Comparison of ENCODE assay signal across 24 cellular contexts in the genomic region with DNA sequence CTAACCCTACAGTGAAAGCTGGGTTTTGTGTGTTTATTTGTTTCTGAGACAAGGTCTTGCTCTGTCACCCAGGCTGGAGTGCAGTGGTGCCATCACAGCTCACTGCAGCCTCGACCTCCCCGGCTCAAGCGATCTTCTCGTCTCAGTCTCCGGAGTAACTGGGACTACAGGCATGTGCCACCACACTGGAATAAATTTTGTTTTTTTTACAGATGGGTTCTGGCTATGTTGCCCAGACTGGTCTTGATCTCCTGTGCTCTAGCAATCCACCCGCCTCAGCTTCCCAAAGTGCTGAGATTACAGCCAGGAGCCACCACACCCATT. TPM values are rescaled to one million over a fixed set of nuclear protein-coding genes. Genes with fewer than 3 reads are reported as not detected.
A peak's percentile ranks its signal among the peaks of the same experiment; 100 is the strongest.
DNase-seq lines count a peak whose midpoint lies in the region; ATAC-seq and TF ChIP-seq lines count a peak whose summit lies in the region.
"Had no signal": no experiment of that assay in that cellular context is flagged by ENCODE, and none has a peak within 500 bp of the region (broad histone marks: within the 10 kb centered on the region; RNA-seq: fewer than 3 reads in every experiment).

No MANE protein-coding gene starts in this region.

- H2BK120ac ChIP-seq in IMR-90 (ENCODE audit: low read depth, low read length) (peak overlapping the region; percentile 50; the same call in 1 of the 2 replicates), mesenchymal stem cell (ENCODE audit: low read depth, low read length) (peak overlapping the region; percentile 57)

- H3K4ac ChIP-seq in IMR-90 (ENCODE audit: low read depth, low read length) = no peak overlapping the region
- no peak overlapping the region for H3K4ac ChIP-seq in mesenchymal stem cell (ENCODE audit: low read depth in 1 of 2, low read length in 2 of 2)

- H4K8ac ChIP-seq in IMR-90 (ENCODE audit: low read depth in 2 of 2, low read length in 2 of 2) = 0 out of 4 replicates have a peak overlapping the region, but pooled peaks of 1 of the 2 experiments have one; percentile 17
- no peak overlapping the region for H4K8ac ChIP-seq in mesenchymal stem cell (ENCODE audit: low read length)

- H3K9ac ChIP-seq in IMR-90 (ENCODE audit: low read depth, low read length) (no peak overlapping the region), mesenchymal stem cell (ENCODE audit: low read length) (no peak overlapping the region), skeletal muscle satellite cell (ENCODE audit: low read depth, low read length) (peak overlapping the region; percentile 81)
- H3K9ac ChIP-seq: KMS-11 had no signal

- H3K14ac ChIP-seq in IMR-90 (replicated peaks; ENCODE audit: low read depth, low read length) (0 out of 2 replicates have a peak overlapping the region, but pooled peaks have one; percentile 16), mesenchymal stem cell (ENCODE audit: low read length in 2 of 2) (no peak overlapping the region)

- no peaks in the 10 kb centered on the region for H4K20me1 ChIP-seq in IMR-90 (ENCODE audit: insufficient read depth, low read length)

- intact Hi-C loops in IMR-90 (cut with micrococcal nuclease) (no loop called here), lower leg skin (cut with DNase I; ENCODE audit: low total_unique reads) (no loop called here)

- H3K27me3 ChIP-seq in IMR-90 (ENCODE audit: control insufficient read depth, insufficient read depth, low read length) (no peaks in the 10 kb centered on the region), mesenchymal stem cell (ENCODE audit: control insufficient read depth in 1 of 2, insufficient read depth in 1 of 2, low read length in 2 of 2) (peaks cover 3% of the 10 kb centered on the region in 2 experiments), skeletal muscle satellite cell (ENCODE audit: control insufficient read depth, insufficient read depth, low read length) (no peaks in the 10 kb centered on the region)
- H3K27me3 ChIP-seq: BE2C, SJCRH30 had no signal

- H3K27ac ChIP-seq in C4-2B (peak overlapping the region; percentile 96), IMR-90 (ENCODE audit: insufficient read depth, low read length) (no peak overlapping the region), mesenchymal stem cell (ENCODE audit: low read length, poor library complexity, severe bottlenecking) (no peak overlapping the region)
- H3K27ac ChIP-seq: KMS-11, SJCRH30 had no signal

- peak overlapping the region in 1 of 2 experiments; percentile 85 for H2BK12ac ChIP-seq in mesenchymal stem cell (ENCODE audit: low read length in 2 of 2)

- no peak for DNase-seq in IMR-90
- DNase-seq in mesenchymal stem cell = no peak
- DNase-seq in LoVo (ENCODE audit: low spot score) = no peak
- no peak for DNase-seq in lower leg skin (ENCODE audit: low spot score in 2 of 2)
- DNase-seq in activated CD4-positive, CD25-positive, alpha-beta regulatory T cell (lab: John Stamatoyannopoulos, UW) = no peak
- DNase-seq: ACHN; BE2C; H7; NCI-H1048; NCI-H1417 treated with DMSO at 0.1 percent for 48 hours; NCI-H187 treated with DMSO at 0.1 percent for 48 hours; NCI-H2107; NCI-H446; NCI-H526; NCI-H82; NK-92 treated with Interleukin-12 subunit alpha and Interleukin-12 subunit beta, amount 100 ng/mL, for 24 hours; PC-3; SJCRH30 had no signal

- H3K23ac ChIP-seq in IMR-90 (ENCODE audit: low read depth, low read length) = no peak overlapping the region
- no peak overlapping the region for H3K23ac ChIP-seq in mesenchymal stem cell (ENCODE audit: low read length in 2 of 2)

- no peaks in the 10 kb centered on the region for H3K79me1 ChIP-seq in IMR-90 (ENCODE audit: low read depth in 1 of 2, low read length in 2 of 2)
- no peaks in the 10 kb centered on the region for H3K79me1 ChIP-seq in mesenchymal stem cell (replicated peaks; ENCODE audit: low read length, poor library complexity, severe bottlenecking)

- H3K4me1 ChIP-seq in IMR-90 (ENCODE audit: control insufficient read depth, insufficient read depth, low read length) = peaks cover 4% of the 10 kb centered on the region; the same call in 1 of the 2 replicates
- no peaks in the 10 kb centered on the region for H3K4me1 ChIP-seq in mesenchymal stem cell (ENCODE audit: control insufficient read depth, insufficient read depth, low read depth, low read length)
- peaks cover 51% of the 10 kb centered on the region for H3K4me1 ChIP-seq in skeletal muscle satellite cell (ENCODE audit: control insufficient read depth, insufficient read depth, low read length)
- H3K4me1 ChIP-seq: SJCRH30 had no signal

- TF ChIP-seq POLR2A in IMR-90 (IDR thresholded peaks at IDR 0.05; ENCODE audit: low read depth, low read length) = no peak
- TF ChIP-seq POLR2A in lower leg skin (IDR thresholded peaks at IDR 0.05) = no peak

- H3K18ac ChIP-seq in IMR-90 (ENCODE audit: low read depth, low read length) (no peak overlapping the region), mesenchymal stem cell (ENCODE audit: low read depth in 1 of 2, low read length in 2 of 2) (peak overlapping the region in 1 of 2 experiments; percentile 72)

- H2BK15ac ChIP-seq in IMR-90 (ENCODE audit: low read depth, low read length) (no peak overlapping the region), mesenchymal stem cell (ENCODE audit: low read depth, poor library complexity, severe bottlenecking) (no peak overlapping the region)

- H2AK9ac ChIP-seq in IMR-90 (replicated peaks; ENCODE audit: low read depth, low read length, poor library complexity) = no peak overlapping the region

- H2AFZ ChIP-seq in IMR-90 (replicated peaks; ENCODE audit: low read length, poor library complexity) (no peak overlapping the region), mesenchymal stem cell (ENCODE audit: low read depth, low read length) (no peak overlapping the region)

- no peak overlapping the region for H3K4me3 ChIP-seq in IMR-90 (ENCODE audit: insufficient read depth, low read depth, low read length)
- H3K4me3 ChIP-seq in mesenchymal stem cell (ENCODE audit: insufficient read depth in 1 of 2, low read depth in 1 of 2, low read length in 2 of 2) = no peak overlapping the region
- H3K4me3 ChIP-seq in skeletal muscle satellite cell (ENCODE audit: low read length) = no peak overlapping the region
- no peak overlapping the region for H3K4me3 ChIP-seq in lower leg skin (ENCODE audit: low read depth, poor library complexity, severe bottlenecking)
- H3K4me3 ChIP-seq: SJCRH30 had no signal

- WGBS in IMR-90 (ENCODE audit: extremely low coverage in 2 of 2, insufficient read length in 1 of 2), 2 experiments = no CpG with 5 or more reads among the region's 6 CpGs
- WGBS in mesenchymal stem cell = 97% methylated on average over 5 of the region's 6 CpGs
- WGBS in lower leg skin, 2 donors = 88 to 94% methylated on average over 6 of the region's 6 CpGs

- TF ChIP-seq CTCF in C4-2B (conservative IDR thresholded peaks at IDR 0.05) (no peak), IMR-90 (conservative IDR thresholded peaks at IDR 0.05; ENCODE audit: low read depth, low read length) (no peak), lower leg skin (IDR thresholded peaks at IDR 0.05) (no peak)

- 0 out of 2 replicates have a peak, but pooled peaks cover 2% of the 10 kb centered on the region for H3K9me1 ChIP-seq in IMR-90 (ENCODE audit: insufficient read depth, low read length)

- no peak overlapping the region for H4K91ac ChIP-seq in IMR-90 (ENCODE audit: insufficient read depth, low read depth, low read length)
- peak overlapping the region; percentile 67 for H4K91ac ChIP-seq in mesenchymal stem cell (ENCODE audit: low read length)

- H3K9me3 ChIP-seq in IMR-90 (ENCODE audit: control insufficient read depth, insufficient read depth, low read length) = no peaks in the 10 kb centered on the region
- H3K9me3 ChIP-seq in mesenchymal stem cell (ENCODE audit: control insufficient read depth, low read length) = no peaks in the 10 kb centered on the region
- H3K9me3 ChIP-seq in skeletal muscle satellite cell (replicated peaks; ENCODE audit: low read length) = no peaks in the 10 kb centered on the region
- H3K9me3 ChIP-seq: BE2C, SJCRH30 had no signal

- no TSS peak for BruUV-seq in IMR-90 (replicated peaks; lab: Mats Ljungman, UMichigan)

- POLR2A ChIA-PET in IMR-90 (lab: Charles Lee; ENCODE audit: unreplicated experiment) = no interaction called here

- no peak for ATAC-seq in IMR-90 (ENCODE audit: low read depth)
- no peak for ATAC-seq in HG03460 (IDR thresholded peaks at IDR 0.05; ENCODE audit: unreplicated experiment)
- ATAC-seq: PC-3, SK-N-SH treated with all-trans-retinoic acid at 6 μM for 48 hours had no signal

- H2AK5ac ChIP-seq in IMR-90 (ENCODE audit: low read depth, low read length) (peak overlapping the region; percentile 73; the same call in 1 of the 2 replicates), mesenchymal stem cell (ENCODE audit: low read length, severe bottlenecking) (no peak overlapping the region)

- TF ChIP-seq RAD21 in IMR-90 (IDR thresholded peaks at IDR 0.05; ENCODE audit: low read length) = no peak

- dilution Hi-C loops in IMR-90 (cut with HindIII; ENCODE audit: low sequenced_read_pairs, unreplicated experiment) = no loop called here

- H4K5ac ChIP-seq in IMR-90 (ENCODE audit: low read depth, low read length) = no peak overlapping the region

- peak overlapping the region; percentile 46; the same call in 1 of the 2 replicates for H2BK20ac ChIP-seq in IMR-90 (ENCODE audit: low read depth, low read length)

- in situ Hi-C loops in IMR-90 (cut with MboI; ENCODE audit: low sequenced_read_pairs) = no loop called here

- H2BK5ac ChIP-seq in IMR-90 (ENCODE audit: low read depth, low read length, poor library complexity, severe bottlenecking) (no peak overlapping the region), mesenchymal stem cell (ENCODE audit: low read depth, low read length, poor library complexity, severe bottlenecking) (no peak overlapping the region)

- H3K36me3 ChIP-seq in IMR-90 (ENCODE audit: control insufficient read depth, insufficient read depth, low read length) (no peaks in the 10 kb centered on the region), mesenchymal stem cell (ENCODE audit: control insufficient read depth in 1 of 2, insufficient read depth in 2 of 2, low read depth in 1 of 2, low read length in 2 of 2) (no peaks in the 10 kb centered on the region), skeletal muscle satellite cell (ENCODE audit: insufficient read depth, low read length) (no peaks in the 10 kb centered on the region)
- H3K36me3 ChIP-seq: BE2C, SJCRH30 had no signal

- CTCF ChIA-PET in IMR-90 (lab: Yijun Ruan, JAX) = interaction anchor here (1.1 to 2.1 kb wide), 5 partner anchors 10 to 1260 kb away, joined by 3 to 7 read pairs (median 4); partner anchors contain the start of gene TBX3

- H3K4me2 ChIP-seq in IMR-90 (ENCODE audit: low read depth, low read length) (no peak overlapping the region), mesenchymal stem cell (ENCODE audit: low read length, poor library complexity, severe bottlenecking) (no peak overlapping the region), skeletal muscle satellite cell (ENCODE audit: low read length) (no peak overlapping the region)
- H3K4me2 ChIP-seq: KMS-11 had no signal

- H3K56ac ChIP-seq in IMR-90 (ENCODE audit: extremely low read depth, insufficient read depth, low read length) = no peak overlapping the region

RNA-seq across cellular contexts. Expression of gene TBX3, which starts 26.4 kb away (rescaled TPM):
- total RNA-seq in IMR-90 (2012; rRNA removed) (15.8 and 18.6 TPM in 2 replicates), lower leg skin (10 to 100 TPM; 15.2 to 48.1 (median 35.4) TPM)
- 40.5 and 44.9 TPM in 2 replicates for polyA plus RNA-seq in IMR-90 (2012; rRNA removed)
- 13.1 and 30.1 TPM in 2 replicates for polyA plus RNA-seq in IMR-90 (2012; cell fraction: cytosol; rRNA removed)
- 165 and 239 TPM in 2 replicates for polyA plus RNA-seq in IMR-90 (2012; cell fraction: nucleus; rRNA removed; ENCODE audit: low replicate concordance)
- 59.8 TPM for polyA plus RNA-seq in mesenchymal stem cell (2013, experiment 1 of 2)
- polyA plus RNA-seq in mesenchymal stem cell (2013, experiment 2 of 2) = 57.6 TPM
- total RNA-seq in skeletal muscle satellite cell (2012; rRNA removed) = 68.1 and 69.0 TPM in 2 replicates
- total RNA-seq: SJCRH30 had no signal
- polyA plus RNA-seq: IgD-negative memory B cell had no signal
